In the genomic region with DNA sequence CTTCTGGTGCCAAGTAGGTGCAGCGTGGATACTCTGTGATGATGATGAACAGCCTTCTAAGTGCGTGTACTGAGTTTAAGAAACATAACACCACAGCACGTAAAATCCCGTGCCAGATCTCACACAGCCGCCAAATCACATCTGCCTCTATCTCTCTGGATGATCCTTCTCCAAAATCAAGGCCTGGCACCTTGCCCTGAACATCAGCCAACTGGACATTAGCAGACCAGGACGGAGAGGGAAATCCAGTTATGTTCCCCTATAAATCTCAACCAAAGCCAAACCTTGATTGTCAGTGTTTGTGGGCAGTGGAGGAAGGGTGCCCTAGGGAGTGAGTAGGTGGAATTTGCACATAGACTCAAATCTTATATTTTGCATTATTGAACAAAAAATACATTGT, we compare ENCODE assay signal across 22 cellular contexts.
DNase-seq lines count a peak whose midpoint lies in the region; ATAC-seq and TF ChIP-seq lines count a peak whose summit lies in the region.
"Had no signal": no experiment of that assay in that cellular context is flagged by ENCODE, and none has a peak within 500 bp of the region (broad histone marks: within the 10 kb centered on the region; RNA-seq: fewer than 3 reads in every experiment).

No MANE protein-coding gene starts in this region.

- TF ChIP-seq POLR2A in ovary (IDR thresholded peaks at IDR 0.05): no peak

- H3K27me3 ChIP-seq in right cardiac atrium (ENCODE audit: control insufficient read depth, insufficient read depth): no peaks in the 10 kb centered on the region
- H3K27me3 ChIP-seq in heart right ventricle: no peaks in the 10 kb centered on the region
- H3K27me3 ChIP-seq in ovary: no peaks in the 10 kb centered on the region
- H3K27me3 ChIP-seq: BLaER1, breast epithelium, colonic mucosa had no signal

- H3K4me1 ChIP-seq in right cardiac atrium (ENCODE audit: control insufficient read depth, insufficient read depth, low read length) (peaks cover 8% of the 10 kb centered on the region), heart right ventricle (peaks cover 0 to 9% (median 0%) of the 10 kb centered on the region in 9 donors), ovary (ENCODE audit: insufficient read depth) (peaks cover 3% of the 10 kb centered on the region)
- H3K4me1 ChIP-seq: BLaER1, breast epithelium, colonic mucosa, foreskin keratinocyte had no signal

- H3K9me3 ChIP-seq in right cardiac atrium (ENCODE audit: control insufficient read depth, low read length): no peaks in the 10 kb centered on the region
- no peaks in the 10 kb centered on the region for H3K9me3 ChIP-seq in heart right ventricle
- no peaks in the 10 kb centered on the region for H3K9me3 ChIP-seq in ovary
- H3K9me3 ChIP-seq: BLaER1, breast epithelium, colonic mucosa had no signal

- POLR2A ChIA-PET in HEK293T (lab: Yijun Ruan, JAX): no interaction called here

- H3K27ac ChIP-seq in right cardiac atrium (ENCODE audit: low read length) (peak overlapping the region; percentile 19), heart right ventricle (no peak overlapping the region), ovary (no peak overlapping the region)
- H3K27ac ChIP-seq: BLaER1, breast epithelium, colonic mucosa, foreskin keratinocyte, KMS-11, skin epidermis had no signal

- WGBS in right cardiac atrium: 9% methylated on average over 6 of the region's 6 CpGs
- WGBS in heart right ventricle, 2 donors: 16 to 20% methylated on average over 6 of the region's 6 CpGs
- 4 to 12% (median 7%) methylated on average over 6 of the region's 6 CpGs for WGBS in ovary, 3 donors

- H3K36me3 ChIP-seq in heart right ventricle (no peaks in the 10 kb centered on the region), ovary (no peaks in the 10 kb centered on the region)
- H3K36me3 ChIP-seq: BLaER1, breast epithelium, colonic mucosa had no signal

- H3K4me3 ChIP-seq in right cardiac atrium (ENCODE audit: low read length) (no peak overlapping the region), heart right ventricle (no peak overlapping the region), ovary (no peak overlapping the region)
- H3K4me3 ChIP-seq: BLaER1, breast epithelium, colonic mucosa, skin epidermis had no signal

- TF ChIP-seq CTCF in heart right ventricle (IDR thresholded peaks at IDR 0.05) (no peak), ovary (IDR thresholded peaks at IDR 0.05) (no peak)

- intact Hi-C loops in right cardiac atrium (cut with DNase I): no loop called here
- intact Hi-C loops in heart right ventricle (cut with DNase I): loop anchor here in 3 of 10 donors (5.0 to 10.0 kb wide), 4 partner anchors 47 to 670 kb away; partner anchors contain the start of gene GATA6 (in 1 of the 3)
- intact Hi-C loops in ovary (cut with DNase I): loop anchor here in 1 of 4 donors (10.0 kb wide), 1 partner anchor 660 kb away; no protein-coding TSS in a partner anchor

- ATAC-seq in right cardiac atrium: no peak
- ATAC-seq in heart right ventricle: no peak
- no peak for ATAC-seq in HG03432 (IDR thresholded peaks at IDR 0.05; ENCODE audit: unreplicated experiment)
- ATAC-seq: activated CD4-positive, CD25-positive, alpha-beta regulatory T cell treated with anti-CD3 and anti-CD28 coated beads, Interleukin-2, amount 50 U/mL, for 24 hours; effector memory CD8-positive, alpha-beta T cell; foreskin keratinocyte had no signal

- DNase-seq in right cardiac atrium (peak; percentile 44 to 81 (median 71)), heart right ventricle (no peak), amniotic epithelial cell (ENCODE audit: low read depth) (peak; percentile 38), ovary (peak; percentile 42 to 70 (median 51)), hypothalamus (lab: John Stamatoyannopoulos, UW) (no peak), HEK293T (ENCODE audit: extremely low spot score) (no peak)
- DNase-seq: ACHN; activated CD4-positive, alpha-beta T cell treated with anti-CD3 and anti-CD28 coated beads, Interleukin-2, amount 50 U/mL, for 48 hours; activated naive CD4-positive, alpha-beta T cell treated with anti-CD3 and anti-CD28 coated beads for 36 hours; colonic mucosa; COR-L47; DND-41; effector memory CD8-positive, alpha-beta T cell; erythroblast; foreskin keratinocyte; NCI-H510A treated with DMSO at 0.1 percent for 48 hours had no signal

- no peak for TF ChIP-seq EP300 in ovary (IDR thresholded peaks at IDR 0.05)

- CTCF ChIA-PET in HEK293T (lab: Yijun Ruan, JAX): no interaction called here

TF ChIP-seq in HEK293T, 16 proteins besides CTCF, POLR2A, EP300 and RAD21:
- TF ChIP-seq L3MBTL2 (conservative IDR thresholded peaks at IDR 0.05) (no peak), CTBP1 (IDR thresholded peaks at IDR 0.05; ENCODE audit: borderline replicate concordance) (no peak), FOXK2 (IDR thresholded peaks at IDR 0.05) (no peak), ZNF384 (IDR thresholded peaks at IDR 0.05) (no peak), HDGF (IDR thresholded peaks at IDR 0.05; ENCODE audit: borderline replicate concordance) (no peak), SP1 (IDR thresholded peaks at IDR 0.05) (no peak)
- TF ChIP-seq, protein P1, sequence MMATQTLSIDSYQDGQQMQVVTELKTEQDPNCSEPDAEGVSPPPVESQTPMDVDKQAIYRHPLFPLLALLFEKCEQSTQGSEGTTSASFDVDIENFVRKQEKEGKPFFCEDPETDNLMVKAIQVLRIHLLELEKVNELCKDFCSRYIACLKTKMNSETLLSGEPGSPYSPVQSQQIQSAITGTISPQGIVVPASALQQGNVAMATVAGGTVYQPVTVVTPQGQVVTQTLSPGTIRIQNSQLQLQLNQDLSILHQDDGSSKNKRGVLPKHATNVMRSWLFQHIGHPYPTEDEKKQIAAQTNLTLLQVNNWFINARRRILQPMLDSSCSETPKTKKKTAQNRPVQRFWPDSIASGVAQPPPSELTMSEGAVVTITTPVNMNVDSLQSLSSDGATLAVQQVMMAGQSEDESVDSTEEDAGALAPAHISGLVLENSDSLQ (IDR thresholded peaks at IDR 0.05): no peak
TF ChIP-seq in HEK293T: peak in this region for 0.

Comparison
In these comparisons a context has a peak if more than half of its experiments do, and no peak if none do; other contexts are left out.
1. DNase-seq: peak in right cardiac atrium (3 of 3), amniotic epithelial cell (single experiment) and ovary (5 of 5); none in heart right ventricle (0 of 2), hypothalamus (0 of 51) and HEK293T (single experiment).